Comparison of ENCODE assay signal across 28 cellular contexts in the genomic region with DNA sequence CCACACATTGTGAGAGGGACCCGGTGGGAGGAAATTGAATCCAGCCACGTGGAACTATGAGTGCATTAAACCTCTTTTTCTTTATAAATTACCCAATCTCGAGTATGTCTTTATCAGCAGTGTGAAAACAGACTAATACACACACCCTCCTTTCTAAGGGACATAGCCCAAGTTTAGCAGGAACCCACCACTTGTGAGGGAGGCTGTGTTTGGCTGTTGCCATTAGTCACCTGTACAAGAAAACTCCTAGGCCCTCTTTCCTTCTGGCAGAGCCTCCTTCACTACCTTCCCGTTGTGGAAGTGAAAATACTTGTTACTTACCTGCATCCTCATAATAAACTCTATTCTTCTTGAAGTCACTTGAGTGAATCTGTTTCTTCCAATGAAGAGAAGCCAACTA.
"Had no signal": no experiment of that assay in that cellular context is flagged by ENCODE, and none has a peak within 500 bp of the region (broad histone marks: within the 10 kb centered on the region; RNA-seq: fewer than 3 reads in every experiment).

No MANE protein-coding gene starts in this region.

- H3K9me3 ChIP-seq: left ventricle myocardium inferior, mucosa of descending colon, pancreas, prostate gland, sigmoid colon, spleen, suprapubic skin, thoracic aorta, tibial artery, upper lobe of right lung had no signal

- H3K27ac ChIP-seq: left ventricle myocardium inferior, pancreas, prostate gland, sigmoid colon, spleen, suprapubic skin, thoracic aorta, tibial artery, upper lobe of right lung had no signal

- DNase-seq: hippocampal formation; left colon; left ventricle myocardium inferior; midbrain; mucosa of descending colon; naive thymus-derived CD4-positive, alpha-beta T cell; nucleus accumbens; pancreas; retina; right cardiac atrium; sigmoid colon; small intestine; spleen; stimulated activated CD4-positive, alpha-beta T cell treated with anti-CD3 and anti-CD28 coated beads, Interleukin-4, amount 100 ng/mL, for 24 hours; stimulated activated naive CD4-positive, alpha-beta T cell; tibial artery; trophoblast cell; upper lobe of right lung had no signal

- H3K27ac Mint-ChIP-seq: memory B cell; naive thymus-derived CD4-positive, alpha-beta T cell; natural killer cell treated with Interleukin-12 subunit alpha and Interleukin-12 subunit beta and Interleukin-15 and Interleukin-18, amount 100 ng/mL, for 72 hours; stimulated activated effector memory CD8-positive, alpha-beta T cell treated with anti-CD3 and anti-CD28 coated beads, Interleukin-12 subunit alpha, Interleukin-12 subunit beta, amount 100 ng/mL, for 72 hours; stimulated activated naive CD8-positive, alpha-beta T cell treated with anti-CD3 and anti-CD28 coated beads, Interleukin-15, Interleukin-2, amounts not matched to agents 100 ng/mL and 50 ng/mL, for 24 hours had no signal

- H3K36me3 Mint-ChIP-seq: memory B cell; naive thymus-derived CD4-positive, alpha-beta T cell; natural killer cell treated with Interleukin-12 subunit alpha and Interleukin-12 subunit beta and Interleukin-15 and Interleukin-18, amount 100 ng/mL, for 72 hours; stimulated activated effector memory CD8-positive, alpha-beta T cell treated with anti-CD3 and anti-CD28 coated beads, Interleukin-12 subunit alpha, Interleukin-12 subunit beta, amount 100 ng/mL, for 72 hours had no signal

- ATAC-seq: left colon; mucosa of descending colon; naive thymus-derived CD4-positive, alpha-beta T cell; natural killer cell treated with Interleukin-12 subunit alpha and Interleukin-12 subunit beta and Interleukin-15 and Interleukin-18, amount 100 ng/mL, for 72 hours; pancreas; right cardiac atrium; stimulated activated effector memory CD8-positive, alpha-beta T cell treated with anti-CD3 and anti-CD28 coated beads, Interleukin-12 subunit alpha, Interleukin-12 subunit beta, amount 100 ng/mL, for 72 hours; upper lobe of right lung had no signal

- H3K4me1 ChIP-seq: left ventricle myocardium inferior, pancreas, prostate gland, sigmoid colon, spleen, suprapubic skin, tibial artery, upper lobe of right lung had no signal

- H3K4me1 Mint-ChIP-seq: memory B cell; naive thymus-derived CD4-positive, alpha-beta T cell; stimulated activated effector memory CD8-positive, alpha-beta T cell treated with anti-CD3 and anti-CD28 coated beads, Interleukin-12 subunit alpha, Interleukin-12 subunit beta, amount 100 ng/mL, for 72 hours had no signal

- FAIRE-seq: keratinocyte, pancreas, small intestine, urothelium cell line had no signal

- H3K36me3 ChIP-seq: left ventricle myocardium inferior, pancreas, prostate gland, sigmoid colon, spleen, suprapubic skin, thoracic aorta, tibial artery, upper lobe of right lung had no signal

- H3K27me3 ChIP-seq: pancreas, sigmoid colon, spleen, suprapubic skin, tibial artery, upper lobe of right lung had no signal

- H3K9me3 Mint-ChIP-seq: memory B cell; natural killer cell treated with Interleukin-12 subunit alpha and Interleukin-12 subunit beta and Interleukin-15 and Interleukin-18, amount 100 ng/mL, for 72 hours; stimulated activated effector memory CD8-positive, alpha-beta T cell treated with anti-CD3 and anti-CD28 coated beads, Interleukin-12 subunit alpha, Interleukin-12 subunit beta, amount 100 ng/mL, for 72 hours; stimulated activated naive CD8-positive, alpha-beta T cell treated with anti-CD3 and anti-CD28 coated beads, Interleukin-15, Interleukin-2, amounts not matched to agents 100 ng/mL and 50 ng/mL, for 24 hours had no signal

- H3K4me3 ChIP-seq: left ventricle myocardium inferior, lung, mucosa of descending colon, pancreas, prostate gland, sigmoid colon, spleen, suprapubic skin, thoracic aorta, tibial artery, upper lobe of right lung had no signal

- H3K4me3 Mint-ChIP-seq: memory B cell; naive thymus-derived CD4-positive, alpha-beta T cell; natural killer cell treated with Interleukin-12 subunit alpha and Interleukin-12 subunit beta and Interleukin-15 and Interleukin-18, amount 100 ng/mL, for 72 hours; stimulated activated effector memory CD8-positive, alpha-beta T cell treated with anti-CD3 and anti-CD28 coated beads, Interleukin-12 subunit alpha, Interleukin-12 subunit beta, amount 100 ng/mL, for 72 hours; stimulated activated naive CD8-positive, alpha-beta T cell treated with anti-CD3 and anti-CD28 coated beads, Interleukin-15, Interleukin-2, amounts not matched to agents 100 ng/mL and 50 ng/mL, for 24 hours had no signal
